Comparison of ENCODE assay signal across 22 cellular contexts in the genomic region with DNA sequence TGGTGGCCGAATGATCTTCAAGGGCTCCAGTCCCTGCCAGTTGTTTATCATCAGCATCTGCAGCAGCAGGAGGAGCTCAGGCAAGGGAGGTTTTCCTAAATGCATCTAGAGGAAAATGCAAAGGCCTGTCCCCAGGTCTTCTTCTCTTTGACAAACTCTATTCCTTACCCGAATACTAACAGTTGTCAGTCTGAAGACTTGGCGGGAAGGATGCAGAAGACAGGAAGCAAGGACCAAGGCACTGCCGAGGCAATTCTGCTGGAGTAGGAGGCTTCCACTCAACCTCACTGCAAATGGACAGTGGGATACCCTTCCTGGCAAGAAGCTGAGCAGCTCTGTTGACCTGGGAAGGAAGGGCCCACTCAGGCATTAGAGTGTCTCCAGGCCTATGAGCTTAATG.
"Had no signal": no experiment of that assay in that cellular context is flagged by ENCODE, and none has a peak within 500 bp of the region (broad histone marks: within the 10 kb centered on the region; RNA-seq: fewer than 3 reads in every experiment).

No MANE protein-coding gene starts in this region.

- H3K9me3 ChIP-seq: colonic mucosa, esophagus squamous epithelium, gastrocnemius medialis, gastroesophageal sphincter, heart left ventricle, heart right ventricle had no signal

- H3K4me1 ChIP-seq: colonic mucosa, esophagus squamous epithelium, foreskin keratinocyte, gastrocnemius medialis, gastroesophageal sphincter, heart left ventricle, heart right ventricle had no signal

- H3K4me3 ChIP-seq: colonic mucosa, coronary artery, dorsolateral prefrontal cortex, esophagus squamous epithelium, gastrocnemius medialis, gastroesophageal sphincter, heart left ventricle, heart right ventricle had no signal

- H3K9me3 Mint-ChIP-seq: dendritic cell treated with granulocyte-macrophage colony-stimulating factor and Interleukin-4, amounts not matched to agents 40 ng/mL and 50 ng/mL, for 4 days; effector memory CD8-positive, alpha-beta T cell; endodermal cell had no signal

- H3K27me3 Mint-ChIP-seq: dendritic cell treated with granulocyte-macrophage colony-stimulating factor and Interleukin-4, amounts not matched to agents 40 ng/mL and 50 ng/mL, for 4 days had no signal

- H3K27ac ChIP-seq: colonic mucosa, coronary artery, dorsolateral prefrontal cortex, epithelial cell of prostate, esophagus squamous epithelium, foreskin keratinocyte, gastrocnemius medialis, gastroesophageal sphincter, heart left ventricle, heart right ventricle had no signal

- H3K4me3 Mint-ChIP-seq: dendritic cell treated with granulocyte-macrophage colony-stimulating factor and Interleukin-4, amounts not matched to agents 40 ng/mL and 50 ng/mL, for 4 days; effector memory CD8-positive, alpha-beta T cell; endodermal cell had no signal

- DNase-seq: colonic mucosa; cortex of kidney; dermis blood vessel endothelial cell; dorsolateral prefrontal cortex; effector CD4-positive, alpha-beta T cell; effector CD8-positive, alpha-beta T cell; effector memory CD4-positive, alpha-beta T cell; effector memory CD8-positive, alpha-beta T cell; endodermal cell; erythroblast; esophagus squamous epithelium; foreskin fibroblast; foreskin keratinocyte; foreskin melanocyte; gastrocnemius medialis; glutamatergic neuron; heart left ventricle; heart right ventricle had no signal

- H3K36me3 ChIP-seq: colonic mucosa, esophagus squamous epithelium, gastrocnemius medialis, gastroesophageal sphincter, heart left ventricle, heart right ventricle had no signal

- H3K27ac Mint-ChIP-seq: dendritic cell treated with granulocyte-macrophage colony-stimulating factor and Interleukin-4, amounts not matched to agents 40 ng/mL and 50 ng/mL, for 4 days; effector memory CD8-positive, alpha-beta T cell; endodermal cell had no signal

- H3K27me3 ChIP-seq: colonic mucosa, esophagus squamous epithelium, foreskin keratinocyte, gastrocnemius medialis, gastroesophageal sphincter, heart left ventricle, heart right ventricle had no signal
